8 cellular contexts compared by ENCODE assay signal in genomic region chr11:64803163-64803845, GRCh38. TPM values are rescaled to one million over a fixed set of nuclear protein-coding genes. Genes with fewer than 3 reads are reported as not detected.
DNase-seq lines count a peak whose midpoint lies in the region; ATAC-seq and TF ChIP-seq lines count a peak whose summit lies in the region.

TSS of gene MAP4K2 (minus strand) at chr11:64803214. CDS start at chr11:64803149, 65 bp downstream.

- peaks cover 13 to 28% (median 22%) of the 10 kb centered on the region in 3 donors for H3K4me1 Mint-ChIP-seq in IgD-negative memory B cell

- peak; percentile 70 for DNase-seq in Panc1 (ENCODE audit: low read depth, low spot score)
- DNase-seq in activated T-cell treated with anti-CD3 and anti-CD28 coated beads, Interleukin-2, amount 50 U/mL, for 48 hours: peak; percentile 86 to 90
- peak; percentile 71 to 75 for DNase-seq in stimulated activated CD8-positive, alpha-beta memory T cell treated with anti-CD3 and anti-CD28 coated beads, Interleukin-7, amount 100 ng/mL, for 1 hour (ENCODE audit: low read depth in 2 of 2)

- H3K9me3 ChIP-seq in Panc1 (ENCODE audit: control insufficient read depth, insufficient read depth, low read depth, low read length): no peaks in the 10 kb centered on the region
- H3K9me3 ChIP-seq in muscle layer of duodenum (ENCODE audit: control insufficient read depth in 1 of 2, low read length in 2 of 2): no peaks in the 10 kb centered on the region

- in situ Hi-C loops in Panc1 (cut with HindIII; ENCODE audit: low pct_unique_long_range_greater_than_20kb, low sequenced_read_pairs): no loop called here

- H3K27ac Mint-ChIP-seq in IgD-negative memory B cell: peak within 1 kb of the TSS; percentile 94 to 96 (median 95)

- CTCF ChIA-PET in Panc1 (lab: Charles Lee): interaction anchor here (0.7 kb wide), 1 partner anchor 75 kb away, joined by 5 read pairs; the partner anchor contains the start of gene EHD1

- TF ChIP-seq CTCF in C4-2B (conservative IDR thresholded peaks at IDR 0.05) (no peak), Panc1 (IDR thresholded peaks at IDR 0.05) (no peak; the same call in 1 of the 2 replicates)

- intact Hi-C loops in Panc1 (cut with micrococcal nuclease; ENCODE audit: unreplicated experiment): no loop called here

- H3K27me3 ChIP-seq in Panc1 (ENCODE audit: control insufficient read depth, insufficient read depth, low read length) (no peaks in the 10 kb centered on the region), muscle layer of duodenum (ENCODE audit: low read depth, low read length) (no peaks in the 10 kb centered on the region)

- peak within 1 kb of the TSS; percentile 75 to 86 for H3K4me3 ChIP-seq in Panc1 (ENCODE audit: low read depth in 2 of 2, low read length in 2 of 2)
- peak within 1 kb of the TSS; percentile 70 to 76 for H3K4me3 ChIP-seq in muscle layer of duodenum (ENCODE audit: low read depth in 1 of 2, low read length in 2 of 2)

- peak within 1 kb of the TSS; percentile 88 to 95 (median 94) for H3K4me3 Mint-ChIP-seq in IgD-negative memory B cell

- H3K27me3 Mint-ChIP-seq in IgD-negative memory B cell: no peaks in the 10 kb centered on the region

- H3K27ac ChIP-seq in C4-2B (peak within 1 kb of the TSS; percentile 65), Panc1 (ENCODE audit: low read length) (peak within 1 kb of the TSS; percentile 81), muscle layer of duodenum (ENCODE audit: low read length) (peak within 1 kb of the TSS; percentile 64)

- POLR2A ChIA-PET in Panc1 (lab: Charles Lee): interaction anchor here (0.8 kb wide), 1 partner anchor 31 kb away, joined by 3 read pairs; no protein-coding TSS in a partner anchor

- H3K36me3 ChIP-seq in Panc1 (ENCODE audit: control insufficient read depth, insufficient read depth, low read length) (no peaks in the 10 kb centered on the region; the same call in 1 of the 2 replicates), muscle layer of duodenum (ENCODE audit: control insufficient read depth in 1 of 2, insufficient read depth in 2 of 2, low read length in 2 of 2) (peaks cover 2 to 31% of the 10 kb centered on the region in 2 donors)

- no TSS peak for BruUV-seq in Panc1 (replicated peaks; lab: Mats Ljungman, UMichigan)

- no peaks in the 10 kb centered on the region for H3K9me3 Mint-ChIP-seq in IgD-negative memory B cell

- H3K4me1 ChIP-seq in Panc1 (ENCODE audit: control insufficient read depth, insufficient read depth, low read length) (peaks cover 18% of the 10 kb centered on the region), muscle layer of duodenum (ENCODE audit: control insufficient read depth in 1 of 2, insufficient read depth in 2 of 2, low read length in 2 of 2) (peaks cover 5 to 30% of the 10 kb centered on the region in 2 donors)

- peaks cover 7% of the 10 kb centered on the region for H3K36me3 Mint-ChIP-seq in IgD-negative memory B cell

- ATAC-seq in GM19438 (IDR thresholded peaks at IDR 0.05; ENCODE audit: low read depth, unreplicated experiment) (peak; percentile 43), Panc1 (peak; percentile 92), esophagus mucosa (peak; percentile 81)

RNA-seq across cellular contexts. Expression of gene MAP4K2, which starts in this region (rescaled TPM):
- polyA plus RNA-seq in IgD-negative memory B cell: 68.1 TPM
- total RNA-seq in Panc1 (2021; ENCODE audit: unreplicated experiment) (46.4 TPM), esophagus mucosa (5.4 TPM)
- polyA plus RNA-seq in Panc1 (2012; ENCODE audit: insufficient read length): 57.8 TPM

Comparison
In these comparisons a context has a peak if more than half of its experiments do, and no peak if none do; other contexts are left out.
1. Peak in every context shown above with its lines: DNase-seq, ATAC-seq, H3K4me3 ChIP-seq and H3K27ac ChIP-seq.